7 cellular contexts compared by ENCODE assay signal in the genomic region with DNA sequence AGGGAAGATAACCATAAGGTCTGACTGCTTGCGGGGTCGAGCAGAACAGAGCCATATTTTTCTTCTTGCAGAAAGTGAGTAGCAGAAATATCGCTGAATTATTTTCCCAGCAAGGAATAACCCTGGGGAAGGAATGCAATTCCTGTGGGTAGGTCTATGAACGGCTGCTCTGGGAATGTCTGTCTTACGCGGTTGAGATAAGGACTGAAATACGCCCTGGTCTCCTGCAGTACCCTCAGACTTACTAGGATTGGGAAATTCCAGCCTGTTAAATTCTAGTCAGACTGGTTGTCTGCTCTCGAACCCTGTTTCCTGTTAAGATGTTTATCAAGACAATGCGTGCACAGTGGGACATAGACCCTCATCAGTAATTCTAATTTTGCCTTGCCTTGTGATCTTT.
A peak's percentile ranks its signal among the peaks of the same experiment; 100 is the strongest.
DNase-seq lines count a peak whose midpoint lies in the region; ATAC-seq, FAIRE-seq and TF ChIP-seq lines count a peak whose summit lies in the region.
"Not testable (repeated sequence)": the region's sequence is repeated elsewhere in the genome, so short reads cannot be mapped to it uniquely, and the experiment has no call there.

No MANE protein-coding gene starts in this region.

- H3K4me1 ChIP-seq in HEK293 (ENCODE audit: control insufficient read depth, insufficient read depth, low read length); HepG2 (ENCODE audit: insufficient read depth, low read length); smooth muscle cell (ENCODE audit: low read depth): not testable (repeated sequence)

- peaks cover 33% of the 10 kb centered on the region for H3K4me1 Mint-ChIP-seq in WTC11

- H3K9me3 ChIP-seq in HEK293 (ENCODE audit: control insufficient read depth, insufficient read depth, low read depth, low read length); HepG2 (ENCODE audit: low read length); smooth muscle cell (replicated peaks; ENCODE audit: low read depth): not testable (repeated sequence)

- TF ChIP-seq POLR2A in HepG2 (IDR thresholded peaks at IDR 0.05; ENCODE audit: insufficient read depth in 1 of 2, low read depth in 2 of 2, low read length in 2 of 2) = not testable (repeated sequence)

- BruUV-seq in HepG2 (replicated peaks; lab: Mats Ljungman, UMichigan) = not testable (repeated sequence)

- H3K27ac ChIP-seq in HEK293 (ENCODE audit: extremely low read depth, low read depth, low read length); brain microvascular endothelial cell; HepG2 (ENCODE audit: extremely low read length, insufficient read depth, low read length): not testable (repeated sequence)
- H3K27ac ChIP-seq in smooth muscle cell (ENCODE audit: low read depth) = peak overlapping the region; percentile 79

- TF ChIP-seq RAD21 in HepG2 (CRISPR knock-in tag; IDR thresholded peaks at IDR 0.05) = not testable (repeated sequence)

- not testable (repeated sequence) for H3K4me2 ChIP-seq in HepG2 (ENCODE audit: low read depth, low read length)
- peak overlapping the region; percentile 50 for H3K4me2 ChIP-seq in smooth muscle cell

- not testable (repeated sequence) for H2AFZ ChIP-seq in HepG2 (ENCODE audit: low read length); smooth muscle cell (ENCODE audit: low read depth)

- not testable (repeated sequence) for TF ChIP-seq CTCF in HEK293 (tag by site-specific recombination; IDR thresholded peaks at IDR 0.05); WTC11 (IDR thresholded peaks at IDR 0.05); brain microvascular endothelial cell (IDR thresholded peaks at IDR 0.05; ENCODE audit: low read depth, low read length, missing control alignments); fibroblast of villous mesenchyme (IDR thresholded peaks at IDR 0.05; ENCODE audit: insufficient read depth, low read depth, low read length); HepG2 (CRISPR knock-in tag; IDR thresholded peaks at IDR 0.05); smooth muscle cell (IDR thresholded peaks at IDR 0.05; ENCODE audit: borderline replicate concordance, insufficient read depth, poor library complexity, severe bottlenecking)

- H3K27ac Mint-ChIP-seq in WTC11 = peak overlapping the region; percentile 91

- H3K27me3 ChIP-seq in brain microvascular endothelial cell (replicated peaks); HepG2 (ENCODE audit: control insufficient read depth in 1 of 2, insufficient read depth in 2 of 2, low read length in 2 of 2); smooth muscle cell (ENCODE audit: low read depth): not testable (repeated sequence)

- not testable (repeated sequence) for FAIRE-seq in HepG2 (lab: Jason Lieb, UNC)

- 94% methylated on average over 9 of the region's 9 CpGs for WGBS in HepG2 (ENCODE audit: low lambda C conversion rate)
- WGBS in smooth muscle cell (ENCODE audit: low lambda C conversion rate) = 27% methylated on average over 9 of the region's 9 CpGs

- not testable (repeated sequence) for H3F3A ChIP-seq in smooth muscle cell (ENCODE audit: low read depth)

- TF ChIP-seq EP300 in HepG2 (IDR thresholded peaks at IDR 0.05; ENCODE audit: low read depth in 2 of 2, low read length in 2 of 2); HepG2 (CRISPR knock-in tag; IDR thresholded peaks at IDR 0.05; ENCODE audit: borderline replicate concordance): not testable (repeated sequence)

- CTCF ChIA-PET in HEK293 (lab: Yijun Ruan, JAX) = interaction anchor here (0.6 to 0.9 kb wide), 4 partner anchors 9 to 1393 kb away, joined by 3 read pairs; no protein-coding TSS in a partner anchor
- CTCF ChIA-PET in WTC11 (lab: Charles Lee); HepG2 (lab: Yijun Ruan, JAX; ENCODE audit: low intra/inter-chr PET ratio, low total read pairs): not testable (repeated sequence)

- H4K20me1 ChIP-seq in HepG2 (ENCODE audit: insufficient read depth, low read length); smooth muscle cell (ENCODE audit: low read depth): not testable (repeated sequence)

- not testable (repeated sequence) for H3K79me2 ChIP-seq in HepG2 (ENCODE audit: insufficient read depth, low read length)
- H3K79me2 ChIP-seq in smooth muscle cell (ENCODE audit: low read depth) = peaks cover 74% of the 10 kb centered on the region

- H3K36me3 ChIP-seq in HEK293 (ENCODE audit: control insufficient read depth in 2 of 2, insufficient read depth in 1 of 2, low read length in 2 of 2); brain microvascular endothelial cell (replicated peaks); HepG2 (replicated peaks in 1 of 2; ENCODE audit: control insufficient read depth in 1 of 2, insufficient read depth in 2 of 2, low read length in 2 of 2); smooth muscle cell (ENCODE audit: low read depth): not testable (repeated sequence)

- H3K27me3 Mint-ChIP-seq in WTC11 (ENCODE audit: low read depth) = not testable (repeated sequence)

- peak; percentile 13 for DNase-seq in EH (ENCODE audit: low read depth)
- not testable (repeated sequence) for DNase-seq in WTC11 (ENCODE audit: low spot score); HepG2 (ENCODE audit: low spot score); smooth muscle cell (lab: John Stamatoyannopoulos, UW; ENCODE audit: unreplicated experiment)
- DNase-seq in brain microvascular endothelial cell = peak; percentile 61
- peak; percentile 89 for DNase-seq in fibroblast of villous mesenchyme (ENCODE audit: low read depth)

- in situ Hi-C loops in brain microvascular endothelial cell (cut with HindIII; ENCODE audit: low pct_ligation_motif_present, low sequenced_read_pairs); HepG2 (cut with HindIII; ENCODE audit: extremely low pct_ligation_motif_present, low pct_unique_long_range_greater_than_20kb): not testable (repeated sequence)

- peaks cover 37% of the 10 kb centered on the region for H3K9me3 Mint-ChIP-seq in WTC11

- H3K4me3 Mint-ChIP-seq in WTC11 = not testable (repeated sequence)

- intact Hi-C loops in HepG2 (cut with micrococcal nuclease; ENCODE audit: unreplicated experiment) = not testable (repeated sequence)

- POLR2A ChIA-PET in HEK293 (lab: Yijun Ruan, JAX); WTC11 (lab: Charles Lee); HepG2 (lab: Yijun Ruan, JAX): not testable (repeated sequence)

- not testable (repeated sequence) for H3K9ac ChIP-seq in HepG2 (ENCODE audit: insufficient read depth, low read depth, low read length); smooth muscle cell (ENCODE audit: low read depth)

- H3K4me3 ChIP-seq in HEK293 (ENCODE audit: low read depth, low read length); brain microvascular endothelial cell (ENCODE audit: low read depth, low read length); fibroblast of villous mesenchyme (ENCODE audit: low read depth, low read length); HepG2 (replicated peaks in 1 of 3; ENCODE audit: insufficient read depth in 1 of 3, low read depth in 2 of 3, low read length in 3 of 3); smooth muscle cell: not testable (repeated sequence)

- ATAC-seq in WTC11, HepG2: not testable (repeated sequence)

- H3K36me3 Mint-ChIP-seq in WTC11 = peaks cover 38% of the 10 kb centered on the region

TF ChIP-seq in HEK293, 187 proteins besides CTCF, POLR2A, EP300 and RAD21:
- TF ChIP-seq TRIM28 (IDR thresholded peaks at IDR 0.05; ENCODE audit: borderline replicate concordance, low read length) (peak; percentile 51; the same call in 1 of the 2 replicates), SETDB1 (IDR thresholded peaks at IDR 0.05; ENCODE audit: insufficient read length, low read length) (peak; percentile 41)

TF ChIP-seq in HepG2, 621 proteins besides CTCF, POLR2A, EP300 and RAD21:
- TF ChIP-seq, protein P1, sequence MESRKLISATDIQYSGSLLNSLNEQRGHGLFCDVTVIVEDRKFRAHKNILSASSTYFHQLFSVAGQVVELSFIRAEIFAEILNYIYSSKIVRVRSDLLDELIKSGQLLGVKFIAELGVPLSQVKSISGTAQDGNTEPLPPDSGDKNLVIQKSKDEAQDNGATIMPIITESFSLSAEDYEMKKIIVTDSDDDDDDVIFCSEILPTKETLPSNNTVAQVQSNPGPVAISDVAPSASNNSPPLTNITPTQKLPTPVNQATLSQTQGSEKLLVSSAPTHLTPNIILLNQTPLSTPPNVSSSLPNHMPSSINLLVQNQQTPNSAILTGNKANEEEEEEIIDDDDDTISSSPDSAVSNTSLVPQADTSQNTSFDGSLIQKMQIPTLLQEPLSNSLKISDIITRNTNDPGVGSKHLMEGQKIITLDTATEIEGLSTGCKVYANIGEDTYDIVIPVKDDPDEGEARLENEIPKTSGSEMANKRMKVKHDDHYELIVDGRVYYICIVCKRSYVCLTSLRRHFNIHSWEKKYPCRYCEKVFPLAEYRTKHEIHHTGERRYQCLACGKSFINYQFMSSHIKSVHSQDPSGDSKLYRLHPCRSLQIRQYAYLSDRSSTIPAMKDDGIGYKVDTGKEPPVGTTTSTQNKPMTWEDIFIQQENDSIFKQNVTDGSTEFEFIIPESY (CRISPR knock-in tag; IDR thresholded peaks at IDR 0.05) = peak; percentile 60; the same call in 1 of the 2 replicates
TF ChIP-seq in HepG2: peak in this region for 1; not testable (repeated sequence) for 620.
